In genomic region chr2:170530284-170530745, GRCh38 we compare ENCODE assay signal across 8 cellular contexts.
DNase-seq lines count a peak whose midpoint lies in the region; ATAC-seq and TF ChIP-seq lines count a peak whose summit lies in the region.

No MANE protein-coding gene starts in this region.

- 2 to 9% (median 3%) methylated on average over 7 of the region's 7 CpGs for WGBS in psoas muscle, 3 donors

- CTCF ChIA-PET in HEK293T (lab: Yijun Ruan, JAX), result no interaction called here

- ATAC-seq in psoas muscle, result peak; percentile 41 to 85 (median 58)

- H3K27me3 ChIP-seq in psoas muscle (ENCODE audit: insufficient read depth in 3 of 3, low read length in 2 of 3), result no peaks in the 10 kb centered on the region

- H3K36me3 ChIP-seq in psoas muscle (ENCODE audit: insufficient read depth in 1 of 2, low read depth in 1 of 2), result no peaks in the 10 kb centered on the region

- H3K4me3 ChIP-seq in psoas muscle, result peak overlapping the region; percentile 17

- no peak overlapping the region for H3K27ac ChIP-seq in psoas muscle

- DNase-seq in HEK293T (ENCODE audit: extremely low spot score) (peak; percentile 69), NCI-H82 (lab: John Stamatoyannopoulos, UW) (peak; percentile 94), fibroblast of the conjunctiva (ENCODE audit: low read depth) (peak; percentile 79), psoas muscle (peak; percentile 68 to 89), COLO829 (ENCODE audit: low spot score) (no peak), T-helper 1 cell (no peak), activated gamma-delta T cell treated with Interleukin-2 at 50 U/mL for 16 hours (no peak)
- no peak for DNase-seq in effector CD8-positive, alpha-beta T cell (lab: John Stamatoyannopoulos, UW)

- no peaks in the 10 kb centered on the region for H3K4me1 ChIP-seq in psoas muscle

- H3K9me3 ChIP-seq in psoas muscle, result no peaks in the 10 kb centered on the region

- POLR2A ChIA-PET in HEK293T (lab: Yijun Ruan, JAX), result interaction anchor here (1.0 to 1.6 kb wide), 3 partner anchors 11 to 28 kb away, joined by 3 to 4 read pairs (median 3); no protein-coding TSS in a partner anchor

- no peak for TF ChIP-seq CTCF in psoas muscle (IDR thresholded peaks at IDR 0.05)

- intact Hi-C loops in psoas muscle (cut with DNase I), result no loop called here

TF ChIP-seq in HEK293T, 16 proteins besides CTCF, POLR2A, EP300 and RAD21:
- TF ChIP-seq FOXM1 (IDR thresholded peaks at IDR 0.05; ENCODE audit: borderline replicate concordance) (no peak), BHLHE40 (IDR thresholded peaks at IDR 0.05; ENCODE audit: borderline replicate concordance) (no peak), L3MBTL2 (conservative IDR thresholded peaks at IDR 0.05) (0 out of 2 replicates have a peak, but pooled peaks have one; percentile 20), PKNOX1 (IDR thresholded peaks at IDR 0.05) (no peak), TARDBP (IDR thresholded peaks at IDR 0.05) (no peak), FOXA1 (IDR thresholded peaks at IDR 0.05) (no peak), ARNT (IDR thresholded peaks at IDR 0.05) (no peak)
TF ChIP-seq in HEK293T: peak in this region for 1.

Comparison
In these comparisons a context has a peak if more than half of its experiments do, and no peak if none do; other contexts are left out.
1. DNase-seq: peak in HEK293T (single experiment), NCI-H82 (single experiment), fibroblast of the conjunctiva (single experiment) and psoas muscle (2 of 2); none in effector CD8-positive, alpha-beta T cell (single experiment), COLO829 (single experiment), T-helper 1 cell (0 of 5) and activated gamma-delta T cell treated with Interleukin-2 at 50 U/mL for 16 hours (single experiment).